ENCODE assay signal across 8 cellular contexts in the genomic region with DNA sequence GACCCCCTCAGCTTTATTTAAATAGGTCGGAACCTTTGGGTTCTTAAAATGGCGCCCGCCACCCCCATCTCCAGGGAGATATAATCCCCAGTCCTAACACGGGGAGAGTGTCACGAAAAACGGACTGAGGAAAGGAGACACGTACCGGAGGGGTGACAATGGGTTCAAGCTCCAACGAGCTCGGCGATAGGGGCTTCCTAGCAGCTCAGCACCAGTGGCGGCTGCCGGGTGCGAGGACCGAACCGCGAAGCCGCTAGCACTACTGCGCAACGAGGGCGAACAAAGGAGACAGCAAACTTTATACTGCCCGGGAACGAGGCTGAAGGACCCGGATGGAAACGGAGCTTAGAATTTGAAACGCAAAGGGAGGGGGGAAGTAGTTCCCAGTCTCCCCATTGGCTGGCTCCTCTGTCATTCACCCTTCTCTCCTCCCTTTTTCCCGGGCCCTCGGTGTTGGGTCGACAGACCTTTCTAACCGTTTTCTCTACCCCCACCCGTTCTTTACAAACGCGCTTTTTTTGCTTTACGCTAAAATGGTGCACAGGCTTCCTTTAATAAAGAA. TPM values are rescaled to one million over a fixed set of nuclear protein-coding genes. Genes with fewer than 3 reads are reported as not detected.
DNase-seq lines count a peak whose midpoint lies in the region; ATAC-seq lines count a peak whose summit lies in the region.

RBMX (minus strand) TSS at position 274 of the 562 bp plus-strand sequence. CDS start 1,298 bp downstream, outside the sequence.

- no peak within 1 kb of the TSS for H3K23ac ChIP-seq in mesendoderm (ENCODE audit: low read length)

- H3K36me3 ChIP-seq in endocrine pancreas (ENCODE audit: control insufficient read depth, insufficient read depth, low read length) (no peaks in the 10 kb centered on the region), mesendoderm (ENCODE audit: control insufficient read depth, insufficient read depth, low read length) (peaks cover 3% of the 10 kb centered on the region)

- no peaks in the 10 kb centered on the region for H3K79me1 ChIP-seq in mesendoderm (ENCODE audit: low read length)

- H3K4me2 ChIP-seq in mesendoderm (ENCODE audit: low read length) = peak within 1 kb of the TSS; percentile 13

- H3K27me3 ChIP-seq in endocrine pancreas (ENCODE audit: control insufficient read depth, insufficient read depth, low read length) = no peaks in the 10 kb centered on the region
- H3K27me3 ChIP-seq in mesendoderm (ENCODE audit: insufficient read depth, low read length, poor library complexity) = no peaks in the 10 kb centered on the region

- no peak within 1 kb of the TSS for H4K5ac ChIP-seq in mesendoderm (ENCODE audit: low read length)

- peak within 1 kb of the TSS; percentile 95 for H3K4ac ChIP-seq in mesendoderm (ENCODE audit: low read depth, low read length)

- no peak within 1 kb of the TSS for H2BK15ac ChIP-seq in mesendoderm (replicated peaks; ENCODE audit: low read depth)

- H3K4me3 ChIP-seq in endocrine pancreas (ENCODE audit: control insufficient read depth, insufficient read depth, low read length) (peak within 1 kb of the TSS; percentile 94), mesendoderm (ENCODE audit: low read length) (peak within 1 kb of the TSS; percentile 96)

- H3K56ac ChIP-seq in mesendoderm (ENCODE audit: low read length) = peak within 1 kb of the TSS; percentile 98

- no peak within 1 kb of the TSS for H2BK5ac ChIP-seq in mesendoderm (ENCODE audit: low read length)

- H3K27ac ChIP-seq in mesendoderm (ENCODE audit: low read depth, low read length) = peak within 1 kb of the TSS; percentile 70

- DNase-seq in COLO668 (lab: John Stamatoyannopoulos, UW; ENCODE audit: unreplicated experiment) (peak; percentile 91), HT1080 (ENCODE audit: low read depth) (peak; percentile 92), NOMO-1 treated with DMSO at 0.1 percent for 48 hours (lab: John Stamatoyannopoulos, UW; ENCODE audit: unreplicated experiment) (peak; percentile 84), mesendoderm (peak; percentile 96)
- peak; percentile 79 to 81 for DNase-seq in activated CD8-positive, alpha-beta memory T cell treated with anti-CD3 and anti-CD28 coated beads for 4 hours (ENCODE audit: low read depth in 2 of 2)
- peak; percentile 83 for DNase-seq in stimulated activated CD8-positive, alpha-beta memory T cell treated with anti-CD3 and anti-CD28 coated beads, Interleukin-15, amount 100 ng/mL, for 1 hour (ENCODE audit: low read depth)

- ATAC-seq in GM21360 (IDR thresholded peaks at IDR 0.05; ENCODE audit: unreplicated experiment) = peak; percentile 93

- no peaks in the 10 kb centered on the region for H3K9me3 ChIP-seq in endocrine pancreas (ENCODE audit: control insufficient read depth, low read length)

- H3K4me1 ChIP-seq in endocrine pancreas (ENCODE audit: control insufficient read depth, insufficient read depth, low read length) = peaks cover 4% of the 10 kb centered on the region
- H3K4me1 ChIP-seq in mesendoderm (ENCODE audit: control insufficient read depth, low read depth, low read length) = no peaks in the 10 kb centered on the region

- H3K9ac ChIP-seq in endocrine pancreas (ENCODE audit: control insufficient read depth, insufficient read depth, low read length) = peak within 1 kb of the TSS; percentile 82
- H3K9ac ChIP-seq in mesendoderm (ENCODE audit: low read length) = peak within 1 kb of the TSS; percentile 98

- no CpG with 5 or more reads among the region's 34 CpGs for WGBS in mesendoderm (ENCODE audit: extremely low coverage, insufficient coverage, low lambda C conversion rate)

- H3K79me2 ChIP-seq in mesendoderm (ENCODE audit: control insufficient read depth, insufficient read depth, low read length) = peaks cover 29% of the 10 kb centered on the region

- H4K8ac ChIP-seq in mesendoderm (ENCODE audit: low read depth, low read length) = no peak within 1 kb of the TSS

- H3K18ac ChIP-seq in mesendoderm (ENCODE audit: low read length) = peak within 1 kb of the TSS; percentile 78

- H2BK120ac ChIP-seq in mesendoderm (ENCODE audit: low read depth, low read length) = peak within 1 kb of the TSS; percentile 76

- no peak within 1 kb of the TSS for H2AK5ac ChIP-seq in mesendoderm (ENCODE audit: low read length)

RNA-seq across cellular contexts. Expression of gene RBMX, which starts in this region (rescaled TPM):
- total RNA-seq in HT1080 (2014; rRNA removed; shearing (Covaris generic)) = 322 and 340 TPM in 2 replicates
- polyA plus RNA-seq in HT1080 (2015; cell fraction: cytosol; rRNA removed) = 265 and 418 TPM in 2 replicates
- polyA plus RNA-seq in HT1080 (2015; cell fraction: nucleus; rRNA removed) = 569 and 859 TPM in 2 replicates
- polyA plus RNA-seq in mesendoderm (2013, experiment 1 of 2) = 450 TPM
- 448 TPM for polyA plus RNA-seq in mesendoderm (2013, experiment 2 of 2)

Comparison
In these comparisons a context has a peak if more than half of its experiments do, and no peak if none do; other contexts are left out.
1. Peak in every context shown above with its lines: DNase-seq, ATAC-seq, H3K4me3 ChIP-seq and H3K27ac ChIP-seq.